In the genomic region with DNA sequence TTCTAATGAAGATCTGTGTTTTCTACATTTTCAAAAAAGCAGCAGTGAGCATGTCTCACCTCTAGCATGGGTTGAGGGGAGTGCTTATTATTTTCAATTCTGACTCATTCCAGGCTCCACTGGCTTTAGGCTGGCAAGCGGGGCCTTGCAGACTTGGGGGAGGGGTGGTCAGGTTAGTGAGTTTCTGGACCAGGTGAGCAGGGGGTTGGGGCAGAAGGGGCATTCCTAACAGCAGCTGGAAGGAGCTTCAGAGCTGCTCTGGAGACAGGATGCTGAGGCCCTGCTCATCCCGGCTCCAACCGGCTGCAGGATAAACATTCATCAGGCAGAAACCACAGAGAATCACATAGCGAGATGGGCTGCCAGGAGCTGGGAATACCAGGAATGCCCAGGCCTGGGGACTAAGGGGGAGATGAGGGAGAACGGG, we compare ENCODE assay signal across 1 cellular context.
TF ChIP-seq lines count a peak whose summit lies in the region.

No MANE protein-coding gene starts in this region.

TF ChIP-seq in neural cell, 6 proteins besides CTCF, POLR2A, EP300 and RAD21 (continued from another document):
- TF ChIP-seq, protein P1, sequence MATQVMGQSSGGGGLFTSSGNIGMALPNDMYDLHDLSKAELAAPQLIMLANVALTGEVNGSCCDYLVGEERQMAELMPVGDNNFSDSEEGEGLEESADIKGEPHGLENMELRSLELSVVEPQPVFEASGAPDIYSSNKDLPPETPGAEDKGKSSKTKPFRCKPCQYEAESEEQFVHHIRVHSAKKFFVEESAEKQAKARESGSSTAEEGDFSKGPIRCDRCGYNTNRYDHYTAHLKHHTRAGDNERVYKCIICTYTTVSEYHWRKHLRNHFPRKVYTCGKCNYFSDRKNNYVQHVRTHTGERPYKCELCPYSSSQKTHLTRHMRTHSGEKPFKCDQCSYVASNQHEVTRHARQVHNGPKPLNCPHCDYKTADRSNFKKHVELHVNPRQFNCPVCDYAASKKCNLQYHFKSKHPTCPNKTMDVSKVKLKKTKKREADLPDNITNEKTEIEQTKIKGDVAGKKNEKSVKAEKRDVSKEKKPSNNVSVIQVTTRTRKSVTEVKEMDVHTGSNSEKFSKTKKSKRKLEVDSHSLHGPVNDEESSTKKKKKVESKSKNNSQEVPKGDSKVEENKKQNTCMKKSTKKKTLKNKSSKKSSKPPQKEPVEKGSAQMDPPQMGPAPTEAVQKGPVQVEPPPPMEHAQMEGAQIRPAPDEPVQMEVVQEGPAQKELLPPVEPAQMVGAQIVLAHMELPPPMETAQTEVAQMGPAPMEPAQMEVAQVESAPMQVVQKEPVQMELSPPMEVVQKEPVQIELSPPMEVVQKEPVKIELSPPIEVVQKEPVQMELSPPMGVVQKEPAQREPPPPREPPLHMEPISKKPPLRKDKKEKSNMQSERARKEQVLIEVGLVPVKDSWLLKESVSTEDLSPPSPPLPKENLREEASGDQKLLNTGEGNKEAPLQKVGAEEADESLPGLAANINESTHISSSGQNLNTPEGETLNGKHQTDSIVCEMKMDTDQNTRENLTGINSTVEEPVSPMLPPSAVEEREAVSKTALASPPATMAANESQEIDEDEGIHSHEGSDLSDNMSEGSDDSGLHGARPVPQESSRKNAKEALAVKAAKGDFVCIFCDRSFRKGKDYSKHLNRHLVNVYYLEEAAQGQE (IDR thresholded peaks at IDR 0.05; ENCODE audit: borderline replicate concordance), result peak; percentile 38
- TF ChIP-seq EZH2 (IDR thresholded peaks at IDR 0.05; ENCODE audit: borderline replicate concordance, insufficient read depth, low read length, poor library complexity, severe bottlenecking) (no peak), MXI1 (conservative IDR thresholded peaks at IDR 0.05; ENCODE audit: poor library complexity, severe bottlenecking) (no peak)
